ENCODE assay signal across 21 cellular contexts in genomic region chr5:175576096-175576495, GRCh38.
"Had no signal": no experiment of that assay in that cellular context is flagged by ENCODE, and none has a peak within 500 bp of the region (broad histone marks: within the 10 kb centered on the region; RNA-seq: fewer than 3 reads in every experiment).

No MANE protein-coding gene starts in this region.

- ATAC-seq: heart right ventricle; left colon; pancreas; psoas muscle; right cardiac atrium; stimulated activated naive CD8-positive, alpha-beta T cell treated with anti-CD3 and anti-CD28 coated beads, Interleukin-15, amount 100 ng/mL, for 72 hours had no signal

- H3K27ac Mint-ChIP-seq: activated naive CD8-positive, alpha-beta T cell; dendritic cell treated with granulocyte-macrophage colony-stimulating factor and Interleukin-4, amounts not matched to agents 40 ng/mL and 50 ng/mL, for 4 days; nephron; stimulated activated naive CD8-positive, alpha-beta T cell treated with anti-CD3 and anti-CD28 coated beads, Interleukin-15, amount 100 ng/mL, for 72 hours had no signal

- H3K9me3 Mint-ChIP-seq: stimulated activated naive CD8-positive, alpha-beta T cell treated with anti-CD3 and anti-CD28 coated beads, Interleukin-15, amount 100 ng/mL, for 72 hours had no signal

- H3K4me1 ChIP-seq: adrenal gland, ascending aorta, pancreas, psoas muscle, tibial nerve had no signal

- H3K4me3 Mint-ChIP-seq: activated naive CD8-positive, alpha-beta T cell; dendritic cell treated with granulocyte-macrophage colony-stimulating factor and Interleukin-4, amounts not matched to agents 40 ng/mL and 50 ng/mL, for 4 days; nephron had no signal

- H3K36me3 ChIP-seq: adrenal gland, ascending aorta, brain microvascular endothelial cell, heart right ventricle, pancreas, tibial nerve had no signal

- H3K4me3 ChIP-seq: adrenal gland, ascending aorta, heart right ventricle, pancreas, psoas muscle, tibial nerve had no signal

- H3K4me1 Mint-ChIP-seq: nephron had no signal

- H3K27me3 Mint-ChIP-seq: stimulated activated naive CD8-positive, alpha-beta T cell treated with anti-CD3 and anti-CD28 coated beads, Interleukin-15, amount 100 ng/mL, for 72 hours had no signal

- H3K9me3 ChIP-seq: adrenal gland, ascending aorta, heart right ventricle, pancreas, psoas muscle had no signal

- H3K27ac ChIP-seq: adrenal gland, ascending aorta, brain microvascular endothelial cell, pancreas, psoas muscle, tibial nerve had no signal

- DNase-seq: activated CD4-positive, alpha-beta T cell treated with anti-CD3 and anti-CD28 coated beads for 1 hour; activated CD4-positive, alpha-beta T cell treated with anti-CD3 and anti-CD28 coated beads, Interleukin-2, amount 50 U/mL, for 4 hours; activated gamma-delta T cell treated with Interleukin-2 at 50 U/mL for 16 hours; adrenal gland; brain microvascular endothelial cell; caudate nucleus; effector CD4-positive, alpha-beta T cell; erythroblast; foreskin fibroblast; heart right ventricle; left colon; pancreas; psoas muscle; right cardiac atrium; stimulated activated CD4-positive, alpha-beta T cell treated with anti-CD3 and anti-CD28 coated beads, Interleukin-4, amount 100 ng/mL, for 24 hours; stimulated activated naive CD8-positive, alpha-beta T cell treated with anti-CD3 and anti-CD28 coated beads, Interleukin-15, amount 100 ng/mL, for 72 hours had no signal

- H3K27me3 ChIP-seq: ascending aorta, brain microvascular endothelial cell, pancreas, tibial nerve had no signal
